Comparison of ENCODE assay signal across 8 cellular contexts in genomic region chr7:77799078-77799964, GRCh38. TPM values are rescaled to one million over a fixed set of nuclear protein-coding genes. Genes with fewer than 3 reads are reported as not detected.
DNase-seq lines count a peak whose midpoint lies in the region; ATAC-seq and TF ChIP-seq lines count a peak whose summit lies in the region.

No MANE protein-coding gene starts in this region.

- TF ChIP-seq CTCF in GM06990 (IDR thresholded peaks at IDR 0.05; ENCODE audit: insufficient read depth, low read length, poor library complexity, severe bottlenecking) (no peak), nephron progenitor cell (IDR thresholded peaks at IDR 0.05) (no peak), uterus (IDR thresholded peaks at IDR 0.05) (no peak)

- peak overlapping the region; percentile 92 for H3K27ac Mint-ChIP-seq in activated T-helper 1 cell treated with anti-CD3 and anti-CD28 coated beads, Interleukin-12 subunit alpha, Interleukin-12 subunit beta, Interleukin-2, Interleukin-4 antibody, amounts not matched to agents 30 ng/mL and 10 ng/mL and 1 ng/mL, durations not matched to agents 14 hours and 24 hours and 36 hours
- H3K27ac Mint-ChIP-seq in nephron progenitor cell = peak overlapping the region; percentile 99

- intact Hi-C loops in activated T-helper 1 cell treated with anti-CD3 and anti-CD28 coated beads, Interleukin-12 subunit alpha, Interleukin-12 subunit beta, Interleukin-2, Interleukin-4 antibody, amounts not matched to agents 30 ng/mL and 10 ng/mL and 1 ng/mL, durations not matched to agents 14 hours and 24 hours and 36 hours (cut with micrococcal nuclease) = loop anchor here (2.0 to 10.0 kb wide), 3 partner anchors 111 to 385 kb away; partner anchors contain the start of gene GSAP
- intact Hi-C loops in uterus (cut with DNase I; ENCODE audit: low total_unique reads) = no loop called here

- H3K4me3 ChIP-seq in GM06990 (replicated peaks; ENCODE audit: low read depth, low read length) (peak overlapping the region; percentile 99), uterus (peak overlapping the region; percentile 62 to 75)

- H3K9me3 Mint-ChIP-seq in activated T-helper 1 cell treated with anti-CD3 and anti-CD28 coated beads, Interleukin-12 subunit alpha, Interleukin-12 subunit beta, Interleukin-2, Interleukin-4 antibody, amounts not matched to agents 30 ng/mL and 10 ng/mL and 1 ng/mL, durations not matched to agents 14 hours and 24 hours and 36 hours = peaks cover 4% of the 10 kb centered on the region
- peaks cover 4% of the 10 kb centered on the region for H3K9me3 Mint-ChIP-seq in nephron progenitor cell

- H3K27me3 Mint-ChIP-seq in activated T-helper 1 cell treated with anti-CD3 and anti-CD28 coated beads, Interleukin-12 subunit alpha, Interleukin-12 subunit beta, Interleukin-2, Interleukin-4 antibody, amounts not matched to agents 30 ng/mL and 10 ng/mL and 1 ng/mL, durations not matched to agents 14 hours and 24 hours and 36 hours (ENCODE audit: insufficient read depth) = no peaks in the 10 kb centered on the region
- H3K27me3 Mint-ChIP-seq in nephron progenitor cell (ENCODE audit: low read depth, poor library complexity) = no peaks in the 10 kb centered on the region

- H3K4me1 Mint-ChIP-seq in activated T-helper 1 cell treated with anti-CD3 and anti-CD28 coated beads, Interleukin-12 subunit alpha, Interleukin-12 subunit beta, Interleukin-2, Interleukin-4 antibody, amounts not matched to agents 30 ng/mL and 10 ng/mL and 1 ng/mL, durations not matched to agents 14 hours and 24 hours and 36 hours (ENCODE audit: low read depth) = peaks cover 66% of the 10 kb centered on the region
- H3K4me1 Mint-ChIP-seq in nephron progenitor cell = peaks cover 36% of the 10 kb centered on the region

- no peaks in the 10 kb centered on the region for H3K36me3 ChIP-seq in GM06990 (ENCODE audit: control insufficient read depth, insufficient read depth, low read length)
- no peaks in the 10 kb centered on the region for H3K36me3 ChIP-seq in uterus

- no peak for TF ChIP-seq POLR2A in uterus (IDR thresholded peaks at IDR 0.05)

- H3K27me3 ChIP-seq in GM06990 (replicated peaks; ENCODE audit: control insufficient read depth, insufficient read depth, low read length) = no peaks in the 10 kb centered on the region
- H3K27me3 ChIP-seq in uterus = no peaks in the 10 kb centered on the region

- DNase-seq in GM06990 (ENCODE audit: extremely low read depth, insufficient read length) = no peak
- peak; percentile 80 for DNase-seq in NOMO-1 treated with dmso at 0.1 percent for 144 hours (lab: John Stamatoyannopoulos, UW; ENCODE audit: unreplicated experiment)
- peak; percentile 17 for DNase-seq in activated T-helper 1 cell treated with anti-CD3 and anti-CD28 coated beads, Interleukin-12 subunit alpha, Interleukin-12 subunit beta, Interleukin-2, Interleukin-4 antibody, amounts not matched to agents 30 ng/mL and 10 ng/mL and 1 ng/mL, durations not matched to agents 14 hours and 24 hours and 36 hours (ENCODE audit: low spot score)
- peak; percentile 38 for DNase-seq in fibroblast of peridontal ligament (ENCODE audit: extremely low read depth)
- DNase-seq in nephron progenitor cell = peak; percentile 76
- peak; percentile 33 to 45 for DNase-seq in uterus
- DNase-seq in NCI-H1436 (lab: John Stamatoyannopoulos, UW) = no peak

- peak overlapping the region; percentile 85 to 93 for H3K27ac ChIP-seq in uterus

- H3K9me3 ChIP-seq in uterus = no peaks in the 10 kb centered on the region

- H3K36me3 Mint-ChIP-seq in activated T-helper 1 cell treated with anti-CD3 and anti-CD28 coated beads, Interleukin-12 subunit alpha, Interleukin-12 subunit beta, Interleukin-2, Interleukin-4 antibody, amounts not matched to agents 30 ng/mL and 10 ng/mL and 1 ng/mL, durations not matched to agents 14 hours and 24 hours and 36 hours (ENCODE audit: low read depth) = peaks cover 14% of the 10 kb centered on the region
- H3K36me3 Mint-ChIP-seq in nephron progenitor cell (ENCODE audit: low read depth) = peaks cover 19% of the 10 kb centered on the region

- peak overlapping the region; percentile 95 for H3K4me3 Mint-ChIP-seq in activated T-helper 1 cell treated with anti-CD3 and anti-CD28 coated beads, Interleukin-12 subunit alpha, Interleukin-12 subunit beta, Interleukin-2, Interleukin-4 antibody, amounts not matched to agents 30 ng/mL and 10 ng/mL and 1 ng/mL, durations not matched to agents 14 hours and 24 hours and 36 hours
- peak overlapping the region; percentile 96 for H3K4me3 Mint-ChIP-seq in nephron progenitor cell

- ATAC-seq in HG03025 (IDR thresholded peaks at IDR 0.05; ENCODE audit: low FRiP score, unreplicated experiment) = peak; percentile 1

- peaks cover 0 to 5% of the 10 kb centered on the region in 2 donors for H3K4me1 ChIP-seq in uterus

RNA-seq across cellular contexts. Expression of gene PHTF2, which starts 0.7 kb away (rescaled TPM):
- total RNA-seq in activated T-helper 1 cell treated with anti-CD3 and anti-CD28 coated beads, Interleukin-12 subunit alpha, Interleukin-12 subunit beta, Interleukin-2, Interleukin-4 antibody, amounts not matched to agents 30 ng/mL and 10 ng/mL and 1 ng/mL, durations not matched to agents 14 hours and 24 hours and 36 hours = 30.9 and 31.2 TPM in 2 replicates
- total RNA-seq in uterus = 10 to 100 TPM in 3 of 4 donors, 1 to 10 TPM in 1; 6.4 to 54.8 (median 24.7) TPM

RNA-seq across cellular contexts. Expression of gene TMEM60, which starts 1.1 kb away (rescaled TPM):
- 9.0 and 11.0 TPM in 2 replicates for total RNA-seq in activated T-helper 1 cell treated with anti-CD3 and anti-CD28 coated beads, Interleukin-12 subunit alpha, Interleukin-12 subunit beta, Interleukin-2, Interleukin-4 antibody, amounts not matched to agents 30 ng/mL and 10 ng/mL and 1 ng/mL, durations not matched to agents 14 hours and 24 hours and 36 hours
- total RNA-seq in uterus = 10 to 100 TPM in 2 of 4 donors, 1 to 10 TPM in 1, under 1 TPM in 1; 0.51 to 27.6 (median 9.0) TPM

Comparison
In these comparisons a context has a peak if more than half of its experiments do, and no peak if none do; other contexts are left out.
1. DNase-seq: peak in NOMO-1 treated with dmso at 0.1 percent for 144 hours (single experiment), activated T-helper 1 cell treated with anti-CD3 and anti-CD28 coated beads, Interleukin-12 subunit alpha, Interleukin-12 subunit beta, Interleukin-2, Interleukin-4 antibody, amounts not matched to agents 30 ng/mL and 10 ng/mL and 1 ng/mL, durations not matched to agents 14 hours and 24 hours and 36 hours (single experiment), fibroblast of peridontal ligament (single experiment), nephron progenitor cell (single experiment) and uterus (2 of 2); none in GM06990 (single experiment) and NCI-H1436 (single experiment).